17 cellular contexts compared by ENCODE assay signal in genomic region chr1:78519446-78519845, GRCh38. TPM values are rescaled to one million over a fixed set of nuclear protein-coding genes. Genes with fewer than 3 reads are reported as not detected.
"Had no signal": no experiment of that assay in that cellular context is flagged by ENCODE, and none has a peak within 500 bp of the region (broad histone marks: within the 10 kb centered on the region; RNA-seq: fewer than 3 reads in every experiment).

No MANE protein-coding gene starts in this region.

- H3K4me1 ChIP-seq: esophagus squamous epithelium, neural progenitor cell, parathyroid adenoma, stomach, uterus had no signal

- H3K9ac ChIP-seq: neural progenitor cell, parathyroid adenoma had no signal

- H3K4me3 Mint-ChIP-seq: activated naive CD8-positive, alpha-beta T cell treated with anti-CD3 and anti-CD28 coated beads, Interleukin-2, amount 10 ng/mL, durations not matched to agents 7 days and 5 days; activated T-cell treated with anti-CD3 and anti-CD28 coated beads, Interleukin-2, amount 50 U/mL, for 72 hours; neural progenitor cell; T-helper 2 cell treated with Interferon-gamma antibody and Interleukin-4, amounts not matched to agents 5 μg/mL and 100 μg/mL, for 36 hours had no signal

- H3K4me2 ChIP-seq: hepatocyte, neural progenitor cell had no signal

- H3K27me3 ChIP-seq: cardiac muscle cell, esophagus squamous epithelium, hepatocyte, neural progenitor cell, stomach, uterus had no signal

- DNase-seq: activated CD4-positive, alpha-beta T cell treated with anti-CD3 and anti-CD28 coated beads, Interleukin-2, amount 50 U/mL, for 4 hours; activated naive CD8-positive, alpha-beta T cell treated with anti-CD3 and anti-CD28 coated beads, Interleukin-2, amount 10 ng/mL, durations not matched to agents 7 days and 5 days; activated T-cell treated with anti-CD3 and anti-CD28 coated beads, Interleukin-2, amount 50 U/mL, for 72 hours; aorta; esophagus squamous epithelium; left ventricle myocardium superior; mesendoderm; stomach; uterus had no signal

- H3K4me1 Mint-ChIP-seq: activated naive CD8-positive, alpha-beta T cell treated with anti-CD3 and anti-CD28 coated beads, Interleukin-2, amount 10 ng/mL, durations not matched to agents 7 days and 5 days; neural progenitor cell had no signal

- H3K79me2 ChIP-seq: hepatocyte, parathyroid adenoma had no signal

- H3K27me3 Mint-ChIP-seq: activated naive CD8-positive, alpha-beta T cell treated with anti-CD3 and anti-CD28 coated beads, Interleukin-2, amount 10 ng/mL, durations not matched to agents 7 days and 5 days had no signal

- H3K4me3 ChIP-seq: cardiac muscle cell, esophagus squamous epithelium, hepatocyte, neural progenitor cell, skin epidermis, stomach, thoracic aorta, uterus had no signal

- H3K9me3 ChIP-seq: esophagus squamous epithelium, stomach, thoracic aorta, uterus had no signal

- H3K36me3 Mint-ChIP-seq: activated naive CD8-positive, alpha-beta T cell treated with anti-CD3 and anti-CD28 coated beads, Interleukin-2, amount 10 ng/mL, durations not matched to agents 7 days and 5 days; neural progenitor cell had no signal

- H3K9me3 Mint-ChIP-seq: activated T-cell treated with anti-CD3 and anti-CD28 coated beads, Interleukin-2, amount 50 U/mL, for 72 hours; neural progenitor cell; T-helper 2 cell treated with Interferon-gamma antibody and Interleukin-4, amounts not matched to agents 5 μg/mL and 100 μg/mL, for 36 hours had no signal

- H2AFZ ChIP-seq: hepatocyte, neural progenitor cell, parathyroid adenoma had no signal

- ATAC-seq: activated CD4-positive, CD25-positive, alpha-beta regulatory T cell treated with anti-CD3 and anti-CD28 coated beads, Interleukin-2, amount 50 U/mL, for 24 hours; activated T-cell treated with anti-CD3 and anti-CD28 coated beads, Interleukin-2, amount 50 U/mL, for 72 hours; left ventricle myocardium superior had no signal

- H3K27ac ChIP-seq: cardiac muscle cell, esophagus squamous epithelium, hepatocyte, neural progenitor cell, parathyroid adenoma, skin epidermis, stomach, thoracic aorta, uterus had no signal

- H3K27ac Mint-ChIP-seq: activated naive CD8-positive, alpha-beta T cell treated with anti-CD3 and anti-CD28 coated beads, Interleukin-2, amount 10 ng/mL, durations not matched to agents 7 days and 5 days; activated T-cell treated with anti-CD3 and anti-CD28 coated beads, Interleukin-2, amount 50 U/mL, for 72 hours; neural progenitor cell; T-helper 2 cell treated with Interferon-gamma antibody and Interleukin-4, amounts not matched to agents 5 μg/mL and 100 μg/mL, for 36 hours had no signal

- H3K36me3 ChIP-seq: cardiac muscle cell, esophagus squamous epithelium, neural progenitor cell, stomach, thoracic aorta, uterus had no signal

RNA-seq across cellular contexts. Expression of gene PTGFR, which starts 28.7 kb away (rescaled TPM):
- total RNA-seq: activated naive CD8-positive, alpha-beta T cell treated with anti-CD3 and anti-CD28 coated beads, Interleukin-2, amount 10 ng/mL, durations not matched to agents 7 days and 5 days; activated T-cell treated with anti-CD3 and anti-CD28 coated beads, Interleukin-2, amount 50 U/mL, for 72 hours; cardiac muscle cell had no signal
- polyA plus RNA-seq: cardiac muscle cell had no signal
